ENCODE assay signal across 11 cellular contexts in genomic region chr5:119330367-119331183, GRCh38. TPM values are rescaled to one million over a fixed set of nuclear protein-coding genes. Genes with fewer than 3 reads are reported as not detected.
DNase-seq lines count a peak whose midpoint lies in the region; ATAC-seq and TF ChIP-seq lines count a peak whose summit lies in the region.
"Had no signal": no experiment of that assay in that cellular context is flagged by ENCODE, and none has a peak within 500 bp of the region (broad histone marks: within the 10 kb centered on the region; RNA-seq: fewer than 3 reads in every experiment).

No MANE protein-coding gene starts in this region.

- no peak overlapping the region for H2AFZ ChIP-seq in mesenchymal stem cell (ENCODE audit: low read depth, low read length)

- H2AK5ac ChIP-seq in mesenchymal stem cell (ENCODE audit: low read length, severe bottlenecking): no peak overlapping the region

- peak overlapping the region; percentile 31 for H4K91ac ChIP-seq in mesenchymal stem cell (ENCODE audit: low read length)

- DNase-seq in stimulated activated CD4-positive, alpha-beta T cell treated with anti-CD3 and anti-CD28 coated beads, Interleukin-12 subunit alpha, Interleukin-12 subunit beta, amount 100 ng/mL, for 48 hours (ENCODE audit: low read depth in 2 of 3, low spot score in 1 of 3): peak in 2 of 3 donors; percentile 48 to 51
- DNase-seq in stimulated activated CD4-positive, alpha-beta T cell treated with anti-CD3 and anti-CD28 coated beads, Interleukin-2, amount 100 ng/mL, for 48 hours: no peak
- peak in 3 of 4 experiments; percentile 9 to 18 (median 10) for DNase-seq in activated naive CD4-positive, alpha-beta T cell (lab: John Stamatoyannopoulos, UW)
- DNase-seq in mesenchymal stem cell: no peak
- DNase-seq in tibial artery: no peak
- no peak for DNase-seq in A673 (ENCODE audit: low spot score)
- no peak for DNase-seq in SW 1271 (lab: John Stamatoyannopoulos, UW)
- DNase-seq: amniotic stem cell, NCI-H146, uterus had no signal

- intact Hi-C loops in tibial artery (cut with DNase I; ENCODE audit: low total_unique reads): loop anchor here (5.0 kb wide), 1 partner anchor 63 kb away; no protein-coding TSS in a partner anchor
- intact Hi-C loops in A673 (cut with micrococcal nuclease; ENCODE audit: unreplicated experiment): no loop called here

- H2BK5ac ChIP-seq in mesenchymal stem cell (ENCODE audit: low read depth, low read length, poor library complexity, severe bottlenecking): no peak overlapping the region

- TF ChIP-seq CTCF in tibial artery (IDR thresholded peaks at IDR 0.05) (no peak), A673 (conservative IDR thresholded peaks at IDR 0.05; ENCODE audit: low read depth, low read length) (no peak)

- WGBS in mesenchymal stem cell: 94% methylated on average over 9 of the region's 9 CpGs

- no peaks in the 10 kb centered on the region for H3K36me3 ChIP-seq in mesenchymal stem cell (ENCODE audit: control insufficient read depth in 1 of 2, insufficient read depth in 2 of 2, low read depth in 1 of 2, low read length in 2 of 2)
- H3K36me3 ChIP-seq in tibial artery: no peaks in the 10 kb centered on the region
- no peaks in the 10 kb centered on the region for H3K36me3 ChIP-seq in A673 (ENCODE audit: insufficient read depth, low read length, poor library complexity, severe bottlenecking)
- H3K36me3 ChIP-seq: uterus had no signal

- H3K27ac ChIP-seq in mesenchymal stem cell (ENCODE audit: low read length, poor library complexity, severe bottlenecking) (no peak overlapping the region), tibial artery (no peak overlapping the region), A673 (ENCODE audit: low read depth, low read length, poor library complexity, severe bottlenecking) (no peak overlapping the region)

- H3K79me1 ChIP-seq in mesenchymal stem cell (replicated peaks; ENCODE audit: low read length, poor library complexity, severe bottlenecking): peaks cover 25% of the 10 kb centered on the region

- no peak overlapping the region for H3K14ac ChIP-seq in mesenchymal stem cell (ENCODE audit: low read length in 2 of 2)

- POLR2A ChIA-PET in A673 (lab: Charles Lee; ENCODE audit: low non-redundant PET): no interaction called here

- CTCF ChIA-PET in A673 (lab: Charles Lee): interaction anchor here (0.5 kb wide), 1 partner anchor 62 kb away, joined by 3 read pairs; no protein-coding TSS in a partner anchor

- H4K8ac ChIP-seq in mesenchymal stem cell (ENCODE audit: low read length): no peak overlapping the region

- H3K18ac ChIP-seq in mesenchymal stem cell (ENCODE audit: low read depth in 1 of 2, low read length in 2 of 2): peak overlapping the region; percentile 4 to 77

- H3K27me3 ChIP-seq in mesenchymal stem cell (ENCODE audit: control insufficient read depth in 1 of 2, insufficient read depth in 1 of 2, low read length in 2 of 2): no peaks in the 10 kb centered on the region
- H3K27me3 ChIP-seq in tibial artery: no peaks in the 10 kb centered on the region
- H3K27me3 ChIP-seq in A673 (replicated peaks; ENCODE audit: insufficient read depth, low read depth, low read length, poor library complexity): no peaks in the 10 kb centered on the region
- H3K27me3 ChIP-seq: uterus had no signal

- BruUV-seq in A673 (replicated peaks; lab: Mats Ljungman, UMichigan): no TSS peak

- no peak overlapping the region for H3K23ac ChIP-seq in mesenchymal stem cell (ENCODE audit: low read length in 2 of 2)

- H2BK15ac ChIP-seq in mesenchymal stem cell (ENCODE audit: low read depth, poor library complexity, severe bottlenecking): no peak overlapping the region

- no peak overlapping the region for H2BK120ac ChIP-seq in mesenchymal stem cell (ENCODE audit: low read depth, low read length)

- H3K4me1 ChIP-seq in mesenchymal stem cell (ENCODE audit: control insufficient read depth, insufficient read depth, low read depth, low read length): peaks cover 9% of the 10 kb centered on the region
- H3K4me1 ChIP-seq in tibial artery: peaks cover 0 to 55% (median 15%) of the 10 kb centered on the region in 4 donors
- H3K4me1 ChIP-seq in A673 (ENCODE audit: insufficient read depth, low read length, poor library complexity, severe bottlenecking): no peaks in the 10 kb centered on the region

- no peak overlapping the region for H3K4me2 ChIP-seq in mesenchymal stem cell (ENCODE audit: low read length, poor library complexity, severe bottlenecking)

- no peak overlapping the region for H3K4me3 ChIP-seq in mesenchymal stem cell (ENCODE audit: insufficient read depth in 1 of 2, low read depth in 1 of 2, low read length in 2 of 2)
- H3K4me3 ChIP-seq in tibial artery: no peak overlapping the region
- no peak overlapping the region for H3K4me3 ChIP-seq in A673 (ENCODE audit: low read depth, low read length, poor library complexity, severe bottlenecking)
- H3K4me3 ChIP-seq: uterus had no signal

- H2BK12ac ChIP-seq in mesenchymal stem cell (ENCODE audit: low read length in 2 of 2): peak overlapping the region in 1 of 2 experiments; percentile 85

- no peak for ATAC-seq in HG02870 (IDR thresholded peaks at IDR 0.05; ENCODE audit: unreplicated experiment)

- H3K9ac ChIP-seq in mesenchymal stem cell (ENCODE audit: low read length): no peak overlapping the region

- peak overlapping the region in 1 of 2 experiments; percentile 44 for H3K4ac ChIP-seq in mesenchymal stem cell (ENCODE audit: low read depth in 1 of 2, low read length in 2 of 2)

- no peaks in the 10 kb centered on the region for H3K9me3 ChIP-seq in mesenchymal stem cell (ENCODE audit: control insufficient read depth, low read length)
- no peaks in the 10 kb centered on the region for H3K9me3 ChIP-seq in tibial artery
- H3K9me3 ChIP-seq in A673 (ENCODE audit: low read depth, low read length, poor library complexity, severe bottlenecking): no peaks in the 10 kb centered on the region
- H3K9me3 ChIP-seq: uterus had no signal

RNA-seq across cellular contexts. Expression of gene TNFAIP8, which starts 25.2 kb away (rescaled TPM):
- 14.4 TPM for polyA plus RNA-seq in mesenchymal stem cell (2013, experiment 1 of 2)
- 15.0 TPM for polyA plus RNA-seq in mesenchymal stem cell (2013, experiment 2 of 2)
- 6.3 and 6.8 TPM in 2 replicates for total RNA-seq in A673 (2021)

Comparison
In these comparisons a context has a peak if more than half of its experiments do, and no peak if none do; other contexts are left out.
1. DNase-seq: peak in stimulated activated CD4-positive, alpha-beta T cell treated with anti-CD3 and anti-CD28 coated beads, Interleukin-12 subunit alpha, Interleukin-12 subunit beta, amount 100 ng/mL, for 48 hours (2 of 3) and activated naive CD4-positive, alpha-beta T cell (3 of 4); none in stimulated activated CD4-positive, alpha-beta T cell treated with anti-CD3 and anti-CD28 coated beads, Interleukin-2, amount 100 ng/mL, for 48 hours (0 of 2), mesenchymal stem cell (single experiment), tibial artery (0 of 2), A673 (single experiment) and SW 1271 (0 of 2).